ENCODE assay signal across 24 cellular contexts in genomic region chr5:34811691-34812090, GRCh38. TPM values are rescaled to one million over a fixed set of nuclear protein-coding genes. Genes with fewer than 3 reads are reported as not detected.
"Had no signal": no experiment of that assay in that cellular context is flagged by ENCODE, and none has a peak within 500 bp of the region (broad histone marks: within the 10 kb centered on the region; RNA-seq: fewer than 3 reads in every experiment).

No MANE protein-coding gene starts in this region.

- H3K27ac Mint-ChIP-seq: activated CD4-positive, alpha-beta memory T cell treated with anti-CD3 and anti-CD28 coated beads, Interleukin-2, amount 10 ng/mL, durations not matched to agents 7 days and 5 days; activated CD4-positive, alpha-beta T cell treated with anti-CD3 and anti-CD28 coated beads, Interleukin-2, amount 10 ng/mL, durations not matched to agents 24 days and 14 days; activated naive CD4-positive, alpha-beta T cell treated with anti-CD3 and anti-CD28 coated beads, Interleukin-2, amount 10 ng/mL, durations not matched to agents 7 days and 5 days; activated T-cell treated with anti-CD3 and anti-CD28 coated beads, Interleukin-2, amount 50 U/mL, for 72 hours; memory B cell; nephron progenitor cell; stimulated activated naive B cell treated with anti-CD40 and anti-IgM and Interleukin-4, amounts not matched to agents 10 μg/mL and 1 μg/mL and 100 μg/mL, for 72 hours had no signal

- DNase-seq: activated CD4-positive, alpha-beta memory T cell treated with anti-CD3 and anti-CD28 coated beads, Interleukin-2, amount 10 ng/mL, durations not matched to agents 7 days and 5 days; activated CD4-positive, alpha-beta T cell treated with anti-CD3 and anti-CD28 coated beads, Interleukin-2, amount 10 ng/mL, durations not matched to agents 24 days and 14 days; activated effector memory CD4-positive, alpha-beta T cell treated with Interleukin-2 at 50 U/mL for 16 hours; activated naive CD4-positive, alpha-beta T cell treated with anti-CD3 and anti-CD28 coated beads, Interleukin-2, amount 10 ng/mL, durations not matched to agents 7 days and 5 days; activated T-cell treated with anti-CD3 and anti-CD28 coated beads, Interleukin-2, amount 50 U/mL, for 72 hours; anterior cingulate cortex; brain microvascular endothelial cell; caudate nucleus; effector memory CD4-positive, alpha-beta T cell; gastrocnemius medialis; islet precursor cell; left colon; mucosa of descending colon; nephron progenitor cell; nucleus accumbens; posterior cingulate gyrus; small intestine; stimulated activated CD4-positive, alpha-beta T cell treated with anti-CD3 and anti-CD28 coated beads, Interleukin-2, amount 100 ng/mL, for 48 hours; stimulated activated CD8-positive, alpha-beta memory T cell treated with anti-CD3 and anti-CD28 coated beads, Interleukin-4, amount 100 ng/mL, for 48 hours; stimulated activated naive B cell treated with anti-CD40 and anti-IgM and Interleukin-4, amounts not matched to agents 10 μg/mL and 1 μg/mL and 100 μg/mL, for 72 hours; transverse colon had no signal

- ATAC-seq: activated T-cell treated with anti-CD3 and anti-CD28 coated beads, Interleukin-2, amount 50 U/mL, for 72 hours; gastrocnemius medialis; left colon; mucosa of descending colon; sciatic nerve; stimulated activated naive B cell treated with anti-CD40 and anti-IgM and Interleukin-4, amounts not matched to agents 10 μg/mL and 1 μg/mL and 100 μg/mL, for 72 hours had no signal

- H3K27ac ChIP-seq: brain microvascular endothelial cell, gastrocnemius medialis, transverse colon had no signal

- H3K4me1 Mint-ChIP-seq: activated CD4-positive, alpha-beta memory T cell treated with anti-CD3 and anti-CD28 coated beads, Interleukin-2, amount 10 ng/mL, durations not matched to agents 7 days and 5 days; activated CD4-positive, alpha-beta T cell treated with anti-CD3 and anti-CD28 coated beads, Interleukin-2, amount 10 ng/mL, durations not matched to agents 24 days and 14 days; activated naive CD4-positive, alpha-beta T cell treated with anti-CD3 and anti-CD28 coated beads, Interleukin-2, amount 10 ng/mL, durations not matched to agents 7 days and 5 days; memory B cell; nephron progenitor cell; stimulated activated naive B cell treated with anti-CD40 and anti-IgM and Interleukin-4, amounts not matched to agents 10 μg/mL and 1 μg/mL and 100 μg/mL, for 72 hours had no signal

- H3K36me3 Mint-ChIP-seq: activated naive CD4-positive, alpha-beta T cell treated with anti-CD3 and anti-CD28 coated beads, Interleukin-2, amount 10 ng/mL, durations not matched to agents 7 days and 5 days; memory B cell; stimulated activated naive B cell treated with anti-CD40 and anti-IgM and Interleukin-4, amounts not matched to agents 10 μg/mL and 1 μg/mL and 100 μg/mL, for 72 hours had no signal

- H3K9me3 Mint-ChIP-seq: activated CD4-positive, alpha-beta memory T cell treated with anti-CD3 and anti-CD28 coated beads, Interleukin-2, amount 10 ng/mL, durations not matched to agents 7 days and 5 days; activated CD4-positive, alpha-beta T cell treated with anti-CD3 and anti-CD28 coated beads, Interleukin-2, amount 10 ng/mL, durations not matched to agents 24 days and 14 days; activated naive CD4-positive, alpha-beta T cell treated with anti-CD3 and anti-CD28 coated beads, Interleukin-2, amount 10 ng/mL, durations not matched to agents 7 days and 5 days; activated T-cell treated with anti-CD3 and anti-CD28 coated beads, Interleukin-2, amount 50 U/mL, for 72 hours; memory B cell; nephron progenitor cell; stimulated activated naive B cell treated with anti-CD40 and anti-IgM and Interleukin-4, amounts not matched to agents 10 μg/mL and 1 μg/mL and 100 μg/mL, for 72 hours had no signal

- H3K4me3 ChIP-seq: gastrocnemius medialis, mucosa of descending colon, transverse colon had no signal

- H3K27me3 Mint-ChIP-seq: activated CD4-positive, alpha-beta memory T cell treated with anti-CD3 and anti-CD28 coated beads, Interleukin-2, amount 10 ng/mL, durations not matched to agents 7 days and 5 days; stimulated activated naive B cell treated with anti-CD40 and anti-IgM and Interleukin-4, amounts not matched to agents 10 μg/mL and 1 μg/mL and 100 μg/mL, for 72 hours had no signal

- H3K9me3 ChIP-seq: gastrocnemius medialis, mucosa of descending colon, transverse colon had no signal

- H3K4me3 Mint-ChIP-seq: activated CD4-positive, alpha-beta memory T cell treated with anti-CD3 and anti-CD28 coated beads, Interleukin-2, amount 10 ng/mL, durations not matched to agents 7 days and 5 days; activated CD4-positive, alpha-beta T cell treated with anti-CD3 and anti-CD28 coated beads, Interleukin-2, amount 10 ng/mL, durations not matched to agents 24 days and 14 days; activated naive CD4-positive, alpha-beta T cell treated with anti-CD3 and anti-CD28 coated beads, Interleukin-2, amount 10 ng/mL, durations not matched to agents 7 days and 5 days; activated T-cell treated with anti-CD3 and anti-CD28 coated beads, Interleukin-2, amount 50 U/mL, for 72 hours; memory B cell; nephron progenitor cell; stimulated activated naive B cell treated with anti-CD40 and anti-IgM and Interleukin-4, amounts not matched to agents 10 μg/mL and 1 μg/mL and 100 μg/mL, for 72 hours had no signal

- H3K4me1 ChIP-seq: gastrocnemius medialis, transverse colon had no signal

- H3K27me3 ChIP-seq: brain microvascular endothelial cell, gastrocnemius medialis, transverse colon had no signal

- H3K36me3 ChIP-seq: gastrocnemius medialis, transverse colon had no signal

RNA-seq across cellular contexts. Expression of gene TTC23L, which starts 27.3 kb away (rescaled TPM):
- total RNA-seq: activated CD4-positive, alpha-beta memory T cell treated with anti-CD3 and anti-CD28 coated beads, Interleukin-2, amount 10 ng/mL, durations not matched to agents 7 days and 5 days; activated CD4-positive, alpha-beta T cell treated with anti-CD3 and anti-CD28 coated beads, Interleukin-2, amount 10 ng/mL, durations not matched to agents 24 days and 14 days; gastrocnemius medialis; T-helper 2 cell treated with Interferon-gamma antibody and Interleukin-4, amounts not matched to agents 100 ng/mL and 5 ng/mL, for 36 hours had no signal
